8 cellular contexts compared by ENCODE assay signal in genomic region chr7:518630-519428, GRCh38. TPM values are rescaled to one million over a fixed set of nuclear protein-coding genes. Genes with fewer than 3 reads are reported as not detected.
A peak's percentile ranks its signal among the peaks of the same experiment; 100 is the strongest.
DNase-seq lines count a peak whose midpoint lies in the region; ATAC-seq lines count a peak whose summit lies in the region.

No MANE protein-coding gene starts in this region.

- peaks cover 36% of the 10 kb centered on the region for H3K4me1 ChIP-seq in stomach smooth muscle (ENCODE audit: control insufficient read depth, insufficient read depth, low read length)

- H3K9me3 ChIP-seq in stomach smooth muscle (ENCODE audit: control insufficient read depth in 2 of 2, low read length in 2 of 2) = no peaks in the 10 kb centered on the region

- H3K27me3 ChIP-seq in stomach smooth muscle (ENCODE audit: control insufficient read depth in 1 of 2, insufficient read depth in 2 of 2, low read length in 2 of 2) = peaks cover 5 to 30% of the 10 kb centered on the region in 2 donors

- H3K36me3 ChIP-seq in stomach smooth muscle (ENCODE audit: control insufficient read depth in 2 of 2, insufficient read depth in 2 of 2, low read length in 2 of 2) = no peaks in the 10 kb centered on the region

- peak overlapping the region; percentile 74 for H3K27ac ChIP-seq in stomach smooth muscle (ENCODE audit: low read length)

- DNase-seq in NCI-H1436 (lab: John Stamatoyannopoulos, UW) (peak; percentile 28), NCI-H1436 treated with DMSO at 0.1 percent for 48 hours (lab: John Stamatoyannopoulos, UW) (no peak), MV-4-11 (lab: John Stamatoyannopoulos, UW) (peak; percentile 31), middle frontal gyrus (ENCODE audit: extremely low spot score, low spot score) (peak; percentile 51)
- peak; percentile 78 for DNase-seq in activated CD8-positive, alpha-beta memory T cell treated with anti-CD3 and anti-CD28 coated beads for 24 hours

- H3K4me3 ChIP-seq in stomach smooth muscle (ENCODE audit: low read length in 2 of 2) = peak overlapping the region; percentile 73 to 81

- ATAC-seq in esophagus mucosa (peak; percentile 55), HG03039 (IDR thresholded peaks at IDR 0.05; ENCODE audit: unreplicated experiment) (no peak)

- H3K9ac ChIP-seq in stomach smooth muscle (ENCODE audit: low read length in 2 of 2) = peak overlapping the region; percentile 52 to 71

RNA-seq across cellular contexts. Expression of gene PDGFA, which starts 0.8 kb away (rescaled TPM):
- 4.1 TPM for total RNA-seq in esophagus mucosa
